31 cellular contexts compared by ENCODE assay signal in the genomic region with DNA sequence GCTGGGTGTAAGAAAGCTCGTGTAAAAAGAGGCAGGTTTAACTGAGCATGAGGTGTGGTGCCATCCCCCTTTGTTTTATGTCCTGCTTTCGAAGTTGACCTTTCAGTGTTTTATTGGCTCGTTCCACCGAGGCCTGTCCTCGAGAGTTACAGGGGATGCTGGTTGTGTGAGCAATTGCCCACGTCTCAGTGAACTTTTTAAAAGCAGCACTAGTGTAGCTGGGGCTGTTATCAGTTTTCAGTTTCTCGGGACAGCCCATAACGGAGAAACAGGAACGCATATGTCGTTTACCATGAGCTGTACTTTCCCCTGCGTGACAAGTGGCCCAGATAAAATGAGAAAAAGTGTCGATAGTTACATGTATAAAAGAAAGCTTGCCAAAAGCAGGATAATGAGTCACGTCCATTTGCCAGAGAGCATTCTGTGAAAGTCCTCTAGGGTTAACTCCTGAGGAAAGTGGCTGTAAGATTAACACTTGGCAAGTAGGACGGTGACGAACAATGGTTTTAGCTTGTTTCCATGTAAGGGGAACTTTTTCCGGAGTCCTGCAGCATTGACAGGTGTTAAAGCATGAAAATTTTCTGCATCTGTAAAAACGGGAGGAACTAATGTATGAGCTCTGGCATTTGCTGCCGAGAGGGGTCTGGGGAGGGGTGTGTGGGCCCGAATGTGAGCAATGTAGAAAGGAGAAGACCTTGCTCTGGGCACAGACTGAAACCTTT. TPM values are rescaled to one million over a fixed set of nuclear protein-coding genes. Genes with fewer than 3 reads are reported as not detected.
DNase-seq lines count a peak whose midpoint lies in the region; FAIRE-seq and TF ChIP-seq lines count a peak whose summit lies in the region.
"Had no signal": no experiment of that assay in that cellular context is flagged by ENCODE, and none has a peak within 500 bp of the region (broad histone marks: within the 10 kb centered on the region; RNA-seq: fewer than 3 reads in every experiment).

No MANE protein-coding gene starts in this region.

- no peak for DNase-seq in GM12892 (ENCODE audit: insufficient read length)
- DNase-seq in RPMI7951 (ENCODE audit: low read depth) = peak; percentile 44
- DNase-seq in dermis blood vessel endothelial cell = peak; percentile 49
- peak; percentile 26 for DNase-seq in pulmonary artery endothelial cell (ENCODE audit: low read depth, low spot score)
- no peak for DNase-seq in COLO668 (lab: John Stamatoyannopoulos, UW; ENCODE audit: unreplicated experiment)
- DNase-seq in NCI-H2029 (lab: John Stamatoyannopoulos, UW) = no peak
- DNase-seq in SKM-1 (lab: John Stamatoyannopoulos, UW; ENCODE audit: unreplicated experiment) = no peak
- DNase-seq in mucosa of gallbladder (ENCODE audit: low spot score) = no peak
- DNase-seq: activated CD4-positive, alpha-beta T cell treated with anti-CD3 and anti-CD28 coated beads, Interleukin-2, amount 50 U/mL, for 4 hours; activated CD8-positive, alpha-beta memory T cell treated with anti-CD3 and anti-CD28 coated beads, Interleukin-2, amount 50 U/mL, for 4 hours; activated gamma-delta T cell; activated naive CD8-positive, alpha-beta T cell treated with anti-CD3 and anti-CD28 coated beads, Interleukin-2, amount 50 U/mL, for 24 hours; body of pancreas; DMS153; endodermal cell; NCI-H1092; NCI-H1930; NCI-H446; PC-9; stimulated activated naive CD8-positive, alpha-beta T cell treated with anti-CD3 and anti-CD28 coated beads, Interleukin-15, Interleukin-2, amounts not matched to agents 100 U/mL and 50 U/mL, for 24 hours; T-helper 1 cell; thyroid gland; WERI-Rb-1 had no signal

- no peak for TF ChIP-seq POLR2A in GM12892 (IDR thresholded peaks at IDR 0.05; ENCODE audit: low read depth, low read length)

- peak; percentile 48 for FAIRE-seq in GM12892 (lab: Jason Lieb, UNC)
- FAIRE-seq: GM12891, GM19239 had no signal

RNA-seq across cellular contexts. Expression of a gene that starts 7.8 kb away (rescaled TPM):
- 25.2 TPM for polyA plus RNA-seq in GM12892 (2012; ENCODE audit: missing spikeins)
- 19.2 and 25.3 TPM in 2 replicates for total RNA-seq in RPMI7951 (2014; rRNA removed; shearing (Covaris generic))
- total RNA-seq in dermis blood vessel endothelial cell = 42.2 and 50.9 TPM in 2 replicates
- 34.7 and 36.1 TPM in 2 replicates for total RNA-seq in pulmonary artery endothelial cell
- total RNA-seq in mucosa of gallbladder = 43.2 TPM

RNA-seq across cellular contexts. Expression of a gene that starts 31.5 kb away (rescaled TPM):
- polyA plus RNA-seq in GM12892 (2012; ENCODE audit: missing spikeins) = not detected
- total RNA-seq in RPMI7951 (2014; rRNA removed; shearing (Covaris generic)) = 3.4 TPM in 1 of 2 replicates, not detected in the other
- total RNA-seq in dermis blood vessel endothelial cell (0.56 and 1.5 TPM in 2 replicates), pulmonary artery endothelial cell (0.74 and 1.6 TPM in 2 replicates), mucosa of gallbladder (5.9 TPM)
- polyA plus RNA-seq: fibroblast of lung, neural cell had no signal

RNA-seq across cellular contexts. Expression of a gene that starts 51.8 kb away (rescaled TPM):
- polyA plus RNA-seq in GM12892 (2012; ENCODE audit: missing spikeins) = not detected
- total RNA-seq in RPMI7951 (2014; rRNA removed; shearing (Covaris generic)) = not detected in 2 replicates
- total RNA-seq in dermis blood vessel endothelial cell = not detected in 2 replicates
- not detected in 2 replicates for total RNA-seq in pulmonary artery endothelial cell
- not detected for total RNA-seq in mucosa of gallbladder
- total RNA-seq: body of pancreas, endodermal cell, fibroblast of lung, HT1080, left lobe of liver, mesothelial cell of epicardium, PC-9, posterior vena cava had no signal
- polyA plus RNA-seq: fibroblast of lung, neural cell had no signal

RNA-seq across cellular contexts. Expression of a gene that starts 52.9 kb away (rescaled TPM):
- 12.5 TPM for polyA plus RNA-seq in GM12892 (2012; ENCODE audit: missing spikeins)
- total RNA-seq in RPMI7951 (2014; rRNA removed; shearing (Covaris generic)) = 11.5 and 32.6 TPM in 2 replicates
- 23.8 and 38.9 TPM in 2 replicates for total RNA-seq in dermis blood vessel endothelial cell
- total RNA-seq in pulmonary artery endothelial cell = 16.5 and 42.1 TPM in 2 replicates
- total RNA-seq in mucosa of gallbladder = 64.1 TPM

RNA-seq across cellular contexts. Expression of a gene that starts 53.2 kb away (rescaled TPM):
- 7.1 TPM for polyA plus RNA-seq in GM12892 (2012; ENCODE audit: missing spikeins)
- 4.4 and 9.4 TPM in 2 replicates for total RNA-seq in RPMI7951 (2014; rRNA removed; shearing (Covaris generic))
- total RNA-seq in dermis blood vessel endothelial cell = 13.7 and 14.8 TPM in 2 replicates
- total RNA-seq in pulmonary artery endothelial cell = 11.5 and 15.1 TPM in 2 replicates
- total RNA-seq in mucosa of gallbladder = 9.8 TPM

Comparison
In these comparisons a context has a peak if more than half of its experiments do, and no peak if none do; other contexts are left out.
1. DNase-seq: peak in RPMI7951 (single experiment), dermis blood vessel endothelial cell (single experiment) and pulmonary artery endothelial cell (single experiment); none in GM12892 (single experiment), COLO668 (single experiment), NCI-H2029 (single experiment), SKM-1 (single experiment) and mucosa of gallbladder (single experiment).